17 cellular contexts compared by ENCODE assay signal in the genomic region with DNA sequence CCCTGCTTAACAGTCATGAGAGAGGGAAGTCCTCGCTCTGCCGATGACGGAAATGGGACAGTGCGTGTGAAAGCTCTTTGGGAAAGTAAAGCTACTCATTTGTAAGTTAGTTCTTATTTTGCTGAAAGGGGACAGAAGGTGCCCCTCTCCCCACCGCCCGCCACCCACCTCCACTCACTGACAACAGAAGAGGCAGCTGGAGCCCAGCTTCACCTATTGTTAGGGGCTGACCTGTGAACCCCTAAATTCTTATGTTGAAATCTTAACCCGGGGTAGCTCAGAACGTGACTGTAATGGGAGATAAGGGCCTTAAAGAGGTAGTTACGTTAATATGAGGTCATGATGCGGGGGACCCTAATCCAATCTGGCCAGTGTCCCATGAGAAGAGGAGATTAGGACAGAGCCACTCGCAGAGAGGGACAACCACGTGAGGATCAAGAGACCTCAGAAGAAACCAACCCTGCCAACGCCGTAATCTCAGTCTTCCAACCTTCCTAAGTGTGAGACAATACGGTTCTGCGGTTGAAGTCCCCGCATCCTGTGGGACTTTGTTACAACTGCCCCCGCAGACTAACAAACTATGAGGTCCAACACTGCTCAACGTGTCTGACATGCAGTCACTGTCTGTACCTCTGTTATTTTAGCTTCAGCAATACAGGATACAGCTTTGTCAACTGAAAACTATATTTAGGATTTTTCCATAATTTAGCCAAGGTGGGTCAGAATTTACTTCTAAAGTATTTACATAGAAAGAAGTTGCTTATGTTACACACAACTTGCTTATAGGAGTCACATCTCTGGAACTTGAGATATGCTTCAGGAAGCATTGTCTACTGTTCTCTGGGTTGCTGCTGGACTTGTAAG.
"Had no signal": no experiment of that assay in that cellular context is flagged by ENCODE, and none has a peak within 500 bp of the region (broad histone marks: within the 10 kb centered on the region; RNA-seq: fewer than 3 reads in every experiment).

No MANE protein-coding gene starts in this region.

- H3K27ac Mint-ChIP-seq: activated CD4-positive, alpha-beta memory T cell treated with anti-CD3 and anti-CD28 coated beads, Interleukin-2, amount 10 ng/mL, durations not matched to agents 7 days and 5 days; activated CD4-positive, alpha-beta T cell treated with anti-CD3 and anti-CD28 coated beads for 36 hours; activated naive CD4-positive, alpha-beta T cell treated with anti-CD3 and anti-CD28 coated beads for 36 hours; activated T-helper 17 cell treated with anti-CD3 and anti-CD28 coated beads, Interleukin-2, amount 50 U/mL, for 72 hours; T-helper 2 cell treated with Interferon-gamma antibody and Interleukin-4, amounts not matched to agents 5 μg/mL and 100 μg/mL, for 36 hours had no signal

- H3K9me3 ChIP-seq: gastroesophageal sphincter, thyroid gland had no signal

- H3K9me3 Mint-ChIP-seq: activated CD4-positive, alpha-beta memory T cell treated with anti-CD3 and anti-CD28 coated beads, Interleukin-2, amount 10 ng/mL, durations not matched to agents 7 days and 5 days; activated naive CD4-positive, alpha-beta T cell treated with anti-CD3 and anti-CD28 coated beads for 36 hours; activated T-helper 17 cell treated with anti-CD3 and anti-CD28 coated beads, Interleukin-2, amount 50 U/mL, for 72 hours; T-helper 2 cell treated with Interferon-gamma antibody and Interleukin-4, amounts not matched to agents 5 μg/mL and 100 μg/mL, for 36 hours had no signal

- H3K27me3 ChIP-seq: thyroid gland had no signal

- DNase-seq: activated CD4-positive, alpha-beta memory T cell treated with anti-CD3 and anti-CD28 coated beads, Interleukin-2, amount 10 ng/mL, durations not matched to agents 7 days and 5 days; activated CD4-positive, alpha-beta T cell treated with anti-CD3 and anti-CD28 coated beads for 36 hours; activated naive CD4-positive, alpha-beta T cell treated with anti-CD3 and anti-CD28 coated beads for 36 hours; central memory CD4-positive, alpha-beta T cell; cortex of kidney; effector memory CD4-positive, alpha-beta T cell; naive B cell; right cardiac atrium; stimulated activated CD4-positive, alpha-beta T cell treated with anti-CD3 and anti-CD28 coated beads, Interleukin-1b, Interleukin-23, amount 100 ng/mL, for 48 hours; stimulated activated naive CD8-positive, alpha-beta T cell treated with anti-CD3 and anti-CD28 coated beads, Interleukin-15, Interleukin-2, amounts not matched to agents 100 U/mL and 50 U/mL, for 24 hours; SW 1271; thyroid gland had no signal

- H3K36me3 Mint-ChIP-seq: naive B cell had no signal

- FAIRE-seq: kidney, urothelium cell line had no signal

- H3K4me3 Mint-ChIP-seq: activated CD4-positive, alpha-beta memory T cell treated with anti-CD3 and anti-CD28 coated beads, Interleukin-2, amount 10 ng/mL, durations not matched to agents 7 days and 5 days; activated CD4-positive, alpha-beta T cell treated with anti-CD3 and anti-CD28 coated beads for 36 hours; activated naive CD4-positive, alpha-beta T cell treated with anti-CD3 and anti-CD28 coated beads for 36 hours; activated T-helper 17 cell treated with anti-CD3 and anti-CD28 coated beads, Interleukin-2, amount 50 U/mL, for 72 hours; naive B cell; T-helper 2 cell treated with Interferon-gamma antibody and Interleukin-4, amounts not matched to agents 5 μg/mL and 100 μg/mL, for 36 hours had no signal

- H3K4me1 ChIP-seq: thyroid gland had no signal

- ATAC-seq: activated CD4-positive, alpha-beta T cell treated with anti-CD3 and anti-CD28 coated beads for 36 hours; activated T-helper 17 cell treated with anti-CD3 and anti-CD28 coated beads, Interleukin-2, amount 50 U/mL, for 72 hours; gastroesophageal sphincter; stimulated activated naive CD8-positive, alpha-beta T cell treated with anti-CD3 and anti-CD28 coated beads, Interleukin-15, Interleukin-2, amounts not matched to agents 100 U/mL and 50 U/mL, for 24 hours had no signal

- H3K4me1 Mint-ChIP-seq: activated CD4-positive, alpha-beta T cell treated with anti-CD3 and anti-CD28 coated beads for 36 hours had no signal

- H3K27ac ChIP-seq: thyroid gland had no signal

- H3K4me3 ChIP-seq: gastroesophageal sphincter, thyroid gland had no signal

- H3K36me3 ChIP-seq: gastroesophageal sphincter, thyroid gland had no signal
